In the genomic region with DNA sequence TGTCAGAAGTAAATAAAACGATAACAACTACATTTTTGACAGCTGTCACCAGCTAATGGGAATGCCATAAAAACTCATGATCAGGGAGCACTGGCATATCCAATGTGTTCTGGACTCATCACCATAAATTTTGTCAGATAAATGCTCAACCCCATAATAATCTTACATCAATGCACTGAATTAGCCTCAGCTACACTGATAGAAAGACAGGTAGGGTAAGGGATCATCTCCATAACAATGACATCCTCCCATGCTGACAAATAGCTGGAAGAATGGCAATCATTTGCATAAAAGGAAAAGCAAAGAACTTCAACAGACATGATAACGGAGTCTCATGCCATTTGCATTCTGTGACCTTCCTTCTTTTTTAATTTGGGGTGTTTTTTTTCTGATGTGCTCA, we compare ENCODE assay signal across 29 cellular contexts.
"Had no signal": no experiment of that assay in that cellular context is flagged by ENCODE, and none has a peak within 500 bp of the region (broad histone marks: within the 10 kb centered on the region; RNA-seq: fewer than 3 reads in every experiment).

No MANE protein-coding gene starts in this region.

- ATAC-seq: effector memory CD8-positive, alpha-beta T cell; heart right ventricle; left cardiac atrium; left lung; naive thymus-derived CD4-positive, alpha-beta T cell; stimulated activated naive B cell treated with anti-CD40 and anti-IgM and Interleukin-4, amounts not matched to agents 10 μg/mL and 1 μg/mL and 100 μg/mL, for 72 hours had no signal

- H3K4me1 Mint-ChIP-seq: naive thymus-derived CD4-positive, alpha-beta T cell; nephron; stimulated activated naive B cell treated with anti-CD40 and anti-IgM and Interleukin-4, amounts not matched to agents 10 μg/mL and 1 μg/mL and 100 μg/mL, for 72 hours had no signal

- H3K4me3 Mint-ChIP-seq: effector memory CD8-positive, alpha-beta T cell; naive thymus-derived CD4-positive, alpha-beta T cell; nephron; stimulated activated naive B cell treated with anti-CD40 and anti-IgM and Interleukin-4, amounts not matched to agents 10 μg/mL and 1 μg/mL and 100 μg/mL, for 72 hours; stimulated activated naive CD8-positive, alpha-beta T cell treated with anti-CD3 and anti-CD28 coated beads, Interleukin-15, Interleukin-2, amounts not matched to agents 100 ng/mL and 50 ng/mL, for 24 hours had no signal

- FAIRE-seq: endometrium, islet of Langerhans, urothelium cell line had no signal

- H3K27ac ChIP-seq: esophagus squamous epithelium, heart right ventricle, left lung, prostate gland, right atrium auricular region, skin epidermis, spleen, thoracic aorta, tibial nerve, upper lobe of left lung had no signal

- H3K27me3 ChIP-seq: esophagus squamous epithelium, left lung, right atrium auricular region, tibial nerve, upper lobe of left lung had no signal

- H3K36me3 ChIP-seq: esophagus squamous epithelium, heart right ventricle, left lung, prostate gland, right atrium auricular region, spleen, thoracic aorta, tibial nerve, upper lobe of left lung had no signal

- DNase-seq: cortex of kidney; effector memory CD8-positive, alpha-beta T cell; erythroblast; esophagus squamous epithelium; foreskin melanocyte; glutamatergic neuron; heart right ventricle; hippocampal formation; left cardiac atrium; left lung; mesenchymal stem cell; midbrain; naive thymus-derived CD4-positive, alpha-beta T cell; nucleus accumbens; spleen; stimulated activated CD4-positive, alpha-beta T cell treated with anti-CD3 and anti-CD28 coated beads, Interleukin-15, amount 100 ng/mL, for 24 hours; stimulated activated CD4-positive, alpha-beta T cell treated with anti-CD3 and anti-CD28 coated beads, Interleukin-2, amount 100 ng/mL, for 48 hours; stimulated activated naive B cell treated with anti-CD40 and anti-IgM and Interleukin-4, amounts not matched to agents 10 μg/mL and 1 μg/mL and 100 μg/mL, for 72 hours; upper lobe of left lung had no signal

- H3K4me1 ChIP-seq: esophagus squamous epithelium, heart right ventricle, left lung, prostate gland, right atrium auricular region, spleen, tibial nerve, upper lobe of left lung had no signal

- H3K9me3 ChIP-seq: prostate gland, thoracic aorta had no signal

- H3K27ac Mint-ChIP-seq: effector memory CD8-positive, alpha-beta T cell; naive thymus-derived CD4-positive, alpha-beta T cell; nephron; stimulated activated naive B cell treated with anti-CD40 and anti-IgM and Interleukin-4, amounts not matched to agents 10 μg/mL and 1 μg/mL and 100 μg/mL, for 72 hours; stimulated activated naive CD8-positive, alpha-beta T cell treated with anti-CD3 and anti-CD28 coated beads, Interleukin-15, Interleukin-2, amounts not matched to agents 100 ng/mL and 50 ng/mL, for 24 hours had no signal

- H3K4me3 ChIP-seq: esophagus squamous epithelium, heart right ventricle, left lung, prostate gland, right atrium auricular region, skin epidermis, spleen, thoracic aorta, tibial nerve, upper lobe of left lung had no signal
